In the genomic region with DNA sequence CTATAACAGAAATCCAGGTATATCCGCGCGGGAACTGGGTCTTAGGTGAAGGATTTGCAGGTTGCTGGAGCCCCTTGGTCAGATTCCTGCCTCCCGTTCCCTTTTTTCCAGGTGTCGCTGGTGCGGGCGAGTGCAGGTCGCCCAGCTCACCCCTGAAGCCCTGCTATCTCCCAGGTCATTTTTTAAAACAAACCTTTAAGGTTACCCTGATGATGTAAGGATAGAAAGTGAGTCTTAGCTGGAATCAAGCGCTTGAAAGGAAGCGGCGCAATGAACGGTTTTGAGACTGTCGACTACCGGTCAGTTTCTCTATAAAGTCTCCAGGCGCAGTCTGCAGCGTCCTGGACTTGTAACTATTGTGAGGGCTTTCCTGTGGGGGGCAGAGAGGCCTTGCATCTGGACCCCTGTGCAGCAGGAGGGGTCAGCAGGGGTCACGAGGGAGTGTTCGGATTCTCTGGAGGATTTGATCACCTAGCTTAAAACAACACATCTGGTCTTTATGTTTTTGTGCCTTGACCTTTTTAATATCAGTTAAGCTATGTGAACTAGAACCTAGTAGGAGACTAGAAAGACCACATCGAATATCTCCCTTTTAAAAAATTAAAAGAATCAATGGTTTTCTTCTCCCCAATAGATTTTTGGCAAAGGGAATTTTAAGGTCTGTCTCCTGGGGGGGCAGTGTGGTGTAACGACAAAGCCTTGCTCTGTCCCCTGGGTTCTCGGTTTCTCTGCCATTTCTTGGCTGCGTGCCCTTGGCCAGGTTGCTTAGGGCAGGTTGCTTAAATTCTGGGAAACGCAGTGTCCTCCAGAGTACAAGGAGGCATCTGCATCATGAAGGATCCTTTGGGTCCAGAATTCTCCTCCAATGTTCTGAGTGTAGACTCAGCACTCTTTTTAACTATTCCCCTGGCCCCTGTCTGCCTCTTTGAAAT, we compare ENCODE assay signal across 8 cellular contexts. TPM values are rescaled to one million over a fixed set of nuclear protein-coding genes. Genes with fewer than 3 reads are reported as not detected.
DNase-seq lines count a peak whose midpoint lies in the region; ATAC-seq lines count a peak whose summit lies in the region.

No MANE protein-coding gene starts in this region.

- 5 to 7% methylated on average over 23 of the region's 23 CpGs for WGBS in ectodermal cell, 2 experiments

- H3K4me1 ChIP-seq in ectodermal cell (ENCODE audit: control insufficient read depth, insufficient read depth, low read length) (peaks cover 16% of the 10 kb centered on the region), mucosa of stomach (ENCODE audit: control insufficient read depth, insufficient read depth, low read length) (peaks cover 23% of the 10 kb centered on the region)

- ATAC-seq in HG02678 (IDR thresholded peaks at IDR 0.05; ENCODE audit: unreplicated experiment), result no peak
- no peak for ATAC-seq in HG03565 (IDR thresholded peaks at IDR 0.05; ENCODE audit: unreplicated experiment)
- ATAC-seq in HG03139 (IDR thresholded peaks at IDR 0.05; ENCODE audit: unreplicated experiment), result no peak

- DNase-seq in DMS79 (lab: John Stamatoyannopoulos, UW), result peak; percentile 25
- DNase-seq in NCI-H2171 treated with DMSO at 0.1 percent for 48 hours (lab: John Stamatoyannopoulos, UW), result peak; percentile 39
- no peak for DNase-seq in NCI-H187 treated with DMSO at 0.1 percent for 48 hours (lab: John Stamatoyannopoulos, UW)

- H3K4me3 ChIP-seq in ectodermal cell (ENCODE audit: insufficient read depth, low read depth, low read length) (peak overlapping the region; percentile 70), mucosa of stomach (ENCODE audit: low read length) (peak overlapping the region; percentile 33)

- no peaks in the 10 kb centered on the region for H3K36me3 ChIP-seq in ectodermal cell (ENCODE audit: control insufficient read depth, insufficient read depth, low read length)
- no peaks in the 10 kb centered on the region for H3K36me3 ChIP-seq in mucosa of stomach (ENCODE audit: control insufficient read depth, insufficient read depth, low read length)

- no peak overlapping the region for H3K27ac ChIP-seq in ectodermal cell (ENCODE audit: insufficient read depth, low read depth, low read length, poor library complexity, severe bottlenecking)

- peak overlapping the region; percentile 56 for H3K9ac ChIP-seq in mucosa of stomach (ENCODE audit: low read length)

- no peaks in the 10 kb centered on the region for H3K9me3 ChIP-seq in ectodermal cell (ENCODE audit: control insufficient read depth, low read length)
- H3K9me3 ChIP-seq in mucosa of stomach (ENCODE audit: control insufficient read depth, low read length), result no peaks in the 10 kb centered on the region

- H3K27me3 ChIP-seq in ectodermal cell (ENCODE audit: control insufficient read depth, insufficient read depth, low read length, poor library complexity, severe bottlenecking) (peaks cover 61% of the 10 kb centered on the region), mucosa of stomach (ENCODE audit: control insufficient read depth, insufficient read depth, low read length) (peaks cover 54% of the 10 kb centered on the region)

RNA-seq across cellular contexts. Expression of a gene that starts 1.7 kb away (rescaled TPM):
- polyA plus RNA-seq in ectodermal cell (2013, experiment 1 of 4), result 19.9 TPM
- polyA plus RNA-seq in ectodermal cell (2013, experiment 2 of 4), result 19.5 TPM
- 20.8 TPM for polyA plus RNA-seq in ectodermal cell (2013, experiment 3 of 4)
- 22.2 TPM for polyA plus RNA-seq in ectodermal cell (2013, experiment 4 of 4)
